Comparison of ENCODE assay signal across 13 cellular contexts in genomic region chr14:105465209-105466031, GRCh38. TPM values are rescaled to one million over a fixed set of nuclear protein-coding genes. Genes with fewer than 3 reads are reported as not detected.
DNase-seq lines count a peak whose midpoint lies in the region; ATAC-seq and TF ChIP-seq lines count a peak whose summit lies in the region.
"Had no signal": no experiment of that assay in that cellular context is flagged by ENCODE, and none has a peak within 500 bp of the region (broad histone marks: within the 10 kb centered on the region; RNA-seq: fewer than 3 reads in every experiment).

No MANE protein-coding gene starts in this region.

- TF ChIP-seq POLR2A in vagina (IDR thresholded peaks at IDR 0.05): no peak

- H3K27ac ChIP-seq in RWPE2 (ENCODE audit: poor library complexity, severe bottlenecking): no peak overlapping the region
- no peak overlapping the region for H3K27ac ChIP-seq in vagina
- no peak overlapping the region for H3K27ac ChIP-seq in brain microvascular endothelial cell
- H3K27ac ChIP-seq: neutrophil had no signal

- peaks cover 6% of the 10 kb centered on the region for H3K4me1 ChIP-seq in RWPE2 (ENCODE audit: insufficient read depth, poor library complexity, severe bottlenecking)
- peaks cover 34% of the 10 kb centered on the region for H3K4me1 ChIP-seq in vagina

- H3K9me3 ChIP-seq in RWPE2 (ENCODE audit: severe bottlenecking) (no peaks in the 10 kb centered on the region), vagina (no peaks in the 10 kb centered on the region)
- H3K9me3 ChIP-seq: neutrophil had no signal

- intact Hi-C loops in left cardiac atrium (cut with DNase I): no loop called here
- intact Hi-C loops in vagina (cut with DNase I): no loop called here
- intact Hi-C loops in sciatic nerve (cut with DNase I): no loop called here

- H3K36me3 ChIP-seq in RWPE2 (ENCODE audit: low read depth): peaks cover 72% of the 10 kb centered on the region
- peaks cover 0 to 43% of the 10 kb centered on the region in 2 donors for H3K36me3 ChIP-seq in vagina
- peaks cover 60% of the 10 kb centered on the region for H3K36me3 ChIP-seq in brain microvascular endothelial cell (replicated peaks)

- H3K4me3 ChIP-seq in RWPE2 (ENCODE audit: severe bottlenecking) (no peak overlapping the region), vagina (no peak overlapping the region), brain microvascular endothelial cell (ENCODE audit: low read depth, low read length) (no peak overlapping the region)

- no peaks in the 10 kb centered on the region for H3K27me3 ChIP-seq in RWPE2 (ENCODE audit: insufficient read depth, poor library complexity, severe bottlenecking)
- H3K27me3 ChIP-seq in vagina: no peaks in the 10 kb centered on the region
- no peaks in the 10 kb centered on the region for H3K27me3 ChIP-seq in brain microvascular endothelial cell (replicated peaks)
- H3K27me3 ChIP-seq: neutrophil had no signal

- ATAC-seq in RWPE2 (ENCODE audit: low read depth) (peak; percentile 61), left cardiac atrium (peak; percentile 52 to 55), sciatic nerve (no peak)

- peak; percentile 93 for DNase-seq in 8988T
- peak; percentile 74 for DNase-seq in HK-2 (ENCODE audit: unreplicated experiment)
- DNase-seq in RWPE2 (ENCODE audit: low spot score): no peak
- peak; percentile 71 for DNase-seq in left cardiac atrium
- DNase-seq in vagina (ENCODE audit: extremely low spot score in 2 of 2): no peak
- no peak for DNase-seq in sciatic nerve (ENCODE audit: low spot score)
- DNase-seq in brain microvascular endothelial cell: no peak
- no peak for DNase-seq in NOMO-1 (lab: John Stamatoyannopoulos, UW; ENCODE audit: unreplicated experiment in 2 of 2)
- DNase-seq: DND-41; effector CD4-positive, alpha-beta T cell; HCEC 1CT; NCI-H2227 treated with DMSO at 0.1 percent for 48 hours had no signal

- no peak for TF ChIP-seq CTCF in RWPE2 (IDR thresholded peaks at IDR 0.05; ENCODE audit: poor library complexity, severe bottlenecking)
- TF ChIP-seq CTCF in vagina (IDR thresholded peaks at IDR 0.05): no peak
- no peak for TF ChIP-seq CTCF in brain microvascular endothelial cell (IDR thresholded peaks at IDR 0.05; ENCODE audit: low read depth, low read length, missing control alignments)

- in situ Hi-C loops in brain microvascular endothelial cell (cut with HindIII; ENCODE audit: low pct_ligation_motif_present, low sequenced_read_pairs): no loop called here

RNA-seq across cellular contexts. Expression of gene CRIP2, which starts 9.2 kb away (rescaled TPM):
- total RNA-seq in left cardiac atrium (100 to 1,000 TPM; 783 to 843 TPM), vagina (126 TPM), sciatic nerve (172 TPM)

RNA-seq across cellular contexts. Expression of gene CRIP1, which starts 21.3 kb away (rescaled TPM):
- total RNA-seq in left cardiac atrium: 100 to 1,000 TPM; 137 to 192 TPM
- total RNA-seq in vagina: 7.6 TPM
- total RNA-seq in sciatic nerve: 112 TPM

RNA-seq across cellular contexts. Expression of gene TEDC1, which starts 25.6 kb away (rescaled TPM):
- total RNA-seq in left cardiac atrium: 1 to 10 TPM; 5.1 to 5.9 TPM
- 5.9 TPM for total RNA-seq in vagina
- 14.1 TPM for total RNA-seq in sciatic nerve

RNA-seq across cellular contexts. Expression of gene MTA1, which starts 45.8 kb away (rescaled TPM):
- total RNA-seq in left cardiac atrium (100 to 1,000 TPM in 1 of 2 donors, 10 to 100 TPM in 1; 99.5 to 115 TPM), vagina (82.7 TPM), sciatic nerve (95.2 TPM)

Comparison
In these comparisons a context has a peak if more than half of its experiments do, and no peak if none do; other contexts are left out.
1. DNase-seq: peak in 8988T (single experiment), HK-2 (single experiment) and left cardiac atrium (single experiment); none in RWPE2 (single experiment), vagina (0 of 2), sciatic nerve (single experiment), brain microvascular endothelial cell (single experiment) and NOMO-1 (0 of 2).
2. RNA of gene CRIP1, which starts 21.3 kb away (total RNA-seq): 137 to 192 TPM in left cardiac atrium and 112 TPM in sciatic nerve (single experiment); 7.6 TPM in vagina (single experiment); every median in the first group is over 10 times any median in the second.